ENCODE assay signal across 19 cellular contexts in the genomic region with DNA sequence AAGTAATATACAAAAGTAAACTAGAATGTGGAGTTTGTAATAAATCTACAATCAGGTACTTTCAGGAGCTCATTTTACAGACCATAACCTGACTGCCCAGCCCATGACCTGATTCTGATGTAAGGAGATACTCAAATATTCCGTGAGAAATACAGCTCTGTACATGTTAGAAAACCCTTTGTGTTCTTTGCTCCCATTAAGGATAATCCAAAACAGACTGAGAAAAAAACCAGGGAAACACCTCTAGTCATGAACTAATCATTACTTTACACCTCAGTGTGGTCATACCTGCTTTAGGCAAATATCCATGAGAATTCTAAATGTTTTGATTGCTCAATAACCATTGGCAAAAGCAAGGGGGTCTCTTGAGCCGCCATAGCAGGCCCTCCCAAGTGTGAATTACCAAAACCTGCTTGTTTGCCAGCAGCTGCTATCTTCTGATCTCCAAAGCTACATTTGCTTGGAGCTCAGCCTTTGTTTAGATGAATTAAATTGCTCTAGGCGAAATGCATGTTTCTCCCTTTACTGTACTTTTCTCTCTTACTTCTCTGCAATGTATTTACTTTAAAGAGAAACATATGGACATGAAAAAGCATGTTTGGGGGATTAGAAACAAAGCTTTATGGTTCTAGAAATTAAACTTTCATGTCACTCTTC.
"Had no signal": no experiment of that assay in that cellular context is flagged by ENCODE, and none has a peak within 500 bp of the region (broad histone marks: within the 10 kb centered on the region; RNA-seq: fewer than 3 reads in every experiment).

No MANE protein-coding gene starts in this region.

- H3K4me3 ChIP-seq: gastrocnemius medialis, heart left ventricle, transverse colon had no signal

- DNase-seq: activated CD4-positive, alpha-beta T cell treated with anti-CD3 and anti-CD28 coated beads for 1 hour; activated CD4-positive, alpha-beta T cell treated with anti-CD3 and anti-CD28 coated beads, Interleukin-2, amount 50 U/mL, for 4 hours; activated naive CD4-positive, alpha-beta T cell treated with anti-CD3 and anti-CD28 coated beads for 36 hours; activated T-cell treated with anti-CD3 and anti-CD28 coated beads, Interleukin-2, amount 50 U/mL, for 1 hour; effector CD4-positive, alpha-beta T cell; gastrocnemius medialis; heart left ventricle; mammary epithelial cell; naive B cell; stimulated activated CD4-positive, alpha-beta T cell treated with anti-CD3 and anti-CD28 coated beads, Interleukin-4, amount 100 ng/mL, for 1 hour; stimulated activated naive CD4-positive, alpha-beta T cell; T-helper 1 cell; T1000; transverse colon had no signal

- H3K4me1 ChIP-seq: gastrocnemius medialis, parathyroid adenoma had no signal

- ATAC-seq: gastrocnemius medialis, heart left ventricle, left lobe of liver had no signal

- H3K79me2 ChIP-seq: parathyroid adenoma had no signal

- H3K9ac ChIP-seq: parathyroid adenoma had no signal

- H3K27me3 Mint-ChIP-seq: naive B cell had no signal

- H3K27me3 ChIP-seq: gastrocnemius medialis, heart left ventricle, transverse colon had no signal

- H3K4me1 Mint-ChIP-seq: naive B cell had no signal

- H2AFZ ChIP-seq: parathyroid adenoma had no signal

- FAIRE-seq: colon, endothelial cell of umbilical vein had no signal

- H3K36me3 ChIP-seq: gastrocnemius medialis, transverse colon had no signal

- H3K9me3 ChIP-seq: gastrocnemius medialis, heart left ventricle, transverse colon had no signal

- H3K27ac Mint-ChIP-seq: activated naive CD4-positive, alpha-beta T cell treated with anti-CD3 and anti-CD28 coated beads for 36 hours; activated T-helper 2 cell treated with anti-CD3 and anti-CD28 coated beads, Interferon-gamma antibody, Interleukin-2, Interleukin-4, amounts not matched to agents 10 μg/mL and 5 μg/mL and 100 μg/mL, durations not matched to agents 14 hours and 24 hours and 36 hours; naive B cell had no signal

- H3K9me3 Mint-ChIP-seq: activated naive CD4-positive, alpha-beta T cell treated with anti-CD3 and anti-CD28 coated beads for 36 hours; activated T-helper 2 cell treated with anti-CD3 and anti-CD28 coated beads, Interferon-gamma antibody, Interleukin-2, Interleukin-4, amounts not matched to agents 10 μg/mL and 5 μg/mL and 100 μg/mL, durations not matched to agents 14 hours and 24 hours and 36 hours had no signal

- H3K4me3 Mint-ChIP-seq: activated naive CD4-positive, alpha-beta T cell treated with anti-CD3 and anti-CD28 coated beads for 36 hours; naive B cell had no signal

- H3K27ac ChIP-seq: gastrocnemius medialis, heart left ventricle, parathyroid adenoma, transverse colon had no signal

- H3K36me3 Mint-ChIP-seq: naive B cell had no signal
